In the genomic region with DNA sequence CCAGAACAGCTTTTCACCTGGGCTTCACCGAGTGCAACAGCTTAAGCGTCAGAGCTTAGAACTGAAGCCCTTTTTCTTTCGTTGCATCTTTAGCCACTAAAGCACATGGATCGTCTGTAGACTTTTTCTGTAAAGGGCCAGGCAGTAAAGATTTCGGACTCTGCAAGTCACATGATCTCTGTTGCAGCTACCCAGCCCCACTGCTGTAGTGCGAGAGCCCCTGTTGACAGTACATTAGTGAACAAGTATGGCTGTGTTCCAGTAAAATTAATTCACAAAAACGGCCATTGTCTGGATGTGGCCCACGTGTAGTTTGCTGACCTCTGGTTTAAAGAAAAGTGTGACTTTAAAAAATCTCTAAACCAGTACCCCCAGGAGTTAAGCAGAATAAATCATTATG, we compare ENCODE assay signal across 22 cellular contexts. TPM values are rescaled to one million over a fixed set of nuclear protein-coding genes. Genes with fewer than 3 reads are reported as not detected.
DNase-seq lines count a peak whose midpoint lies in the region; ATAC-seq, FAIRE-seq and TF ChIP-seq lines count a peak whose summit lies in the region.
"Had no signal": no experiment of that assay in that cellular context is flagged by ENCODE, and none has a peak within 500 bp of the region (broad histone marks: within the 10 kb centered on the region; RNA-seq: fewer than 3 reads in every experiment).

No MANE protein-coding gene starts in this region.

- H3K79me2 ChIP-seq in K562 (ENCODE audit: control insufficient read depth, insufficient read depth, low read length) (peaks cover 4% of the 10 kb centered on the region; the same call in 1 of the 3 replicates), OCI-LY7 (ENCODE audit: insufficient read depth, low read depth, low read length) (no peaks in the 10 kb centered on the region)

- H3K27me3 Mint-ChIP-seq in neural crest cell (ENCODE audit: low read depth), result no peaks in the 10 kb centered on the region
- no peaks in the 10 kb centered on the region for H3K27me3 Mint-ChIP-seq in activated T-cell treated with anti-CD3 and anti-CD28 coated beads, Interleukin-2, amount 50 U/mL, for 4 hours (ENCODE audit: low read depth)
- H3K27me3 Mint-ChIP-seq: CD4-positive, CD25-positive, alpha-beta regulatory T cell; CD8-positive, alpha-beta memory T cell had no signal

- ATAC-seq in K562 (no peak), GM21360 (IDR thresholded peaks at IDR 0.05; ENCODE audit: unreplicated experiment) (no peak)
- ATAC-seq in activated T-cell treated with anti-CD3 and anti-CD28 coated beads, Interleukin-2, amount 50 U/mL, for 4 hours, result no peak
- ATAC-seq: GM23338 had no signal

- POLR2A ChIA-PET in K562 (lab: Yijun Ruan, JAX), result interaction anchor here (0.6 to 1.9 kb wide), 3 partner anchors 9 to 359 kb away, joined by 3 to 5 read pairs (median 3); no protein-coding TSS in a partner anchor
- POLR2A ChIA-PET in OCI-LY7 (lab: Charles Lee), result no interaction called here

- BruUV-seq in K562 (replicated peaks; lab: Mats Ljungman, UMichigan) (no TSS peak), OCI-LY7 (replicated peaks; lab: Mats Ljungman, UMichigan) (no TSS peak)

- H2AFZ ChIP-seq in K562 (ENCODE audit: low read depth, low read length) (no peak overlapping the region), OCI-LY7 (ENCODE audit: low read length) (no peak overlapping the region)
- H2AFZ ChIP-seq: GM23338 had no signal

- H3K4me3 ChIP-seq in K562, result no peak overlapping the region
- H3K4me3 ChIP-seq in OCI-LY7 (ENCODE audit: low read depth, low read length, poor library complexity, severe bottlenecking), result no peak overlapping the region
- H3K4me3 ChIP-seq: GM23338 had no signal

- no peaks in the 10 kb centered on the region for H3K9me3 ChIP-seq in K562 (replicated peaks; ENCODE audit: control insufficient read depth, insufficient read depth, low read depth, low read length)
- no peaks in the 10 kb centered on the region for H3K9me3 ChIP-seq in OCI-LY7 (ENCODE audit: low read length)
- H3K9me3 ChIP-seq: BE2C, Caco-2 had no signal

- H3K27ac ChIP-seq in K562 (ENCODE audit: extremely low read depth, low read depth, low read length) (no peak overlapping the region), OCI-LY7 (ENCODE audit: low read depth, low read length, poor library complexity, severe bottlenecking) (no peak overlapping the region)

- in situ Hi-C loops in K562 (cut with MboI), result loop anchor here (25.0 kb wide), 1 partner anchor 458 kb away; no protein-coding TSS in a partner anchor

- no peak overlapping the region for H3K9ac ChIP-seq in K562 (ENCODE audit: insufficient read depth in 1 of 2, low read depth in 2 of 2, low read length in 2 of 2)

- no peak for TF ChIP-seq RAD21 in K562 (CRISPR knock-in tag; conservative IDR thresholded peaks at IDR 0.05 in 1 of 2, IDR thresholded peaks at IDR 0.05 in 1 of 2)

- TF ChIP-seq POLR2A in K562 (conservative IDR thresholded peaks at IDR 0.05), result no peak

- peak overlapping the region; percentile 1 for H3K27ac Mint-ChIP-seq in neural crest cell (ENCODE audit: unreplicated experiment)
- H3K27ac Mint-ChIP-seq: GM23338 had no signal

- TF ChIP-seq CTCF in K562 (IDR thresholded peaks at IDR 0.05 in 2 of 3, conservative IDR thresholded peaks at IDR 0.05 in 1 of 3; ENCODE audit: insufficient read depth in 2 of 3, low read depth in 1 of 3, low read length in 3 of 3) (no peak), neural crest cell (conservative IDR thresholded peaks at IDR 0.05) (no peak), OCI-LY7 (conservative IDR thresholded peaks at IDR 0.05; ENCODE audit: low read length) (no peak)

- DNase-seq in K562 (ENCODE audit: extremely low read depth in 1 of 4, low spot score in 3 of 4) (no peak), epidermal melanocyte (ENCODE audit: insufficient read length, low spot score) (peak; percentile 34), neural crest cell (ENCODE audit: low read depth, low spot score) (no peak), OCI-LY7 (ENCODE audit: low spot score) (no peak), NCI-H1436 treated with DMSO at 0.1 percent for 48 hours (lab: John Stamatoyannopoulos, UW) (no peak)
- DNase-seq in activated T-cell treated with anti-CD3 and anti-CD28 coated beads, Interleukin-2, amount 50 U/mL, for 4 hours, result no peak
- DNase-seq: ACHN; BE2C; C1 segment of cervical spinal cord; Caco-2; CD4-positive, CD25-positive, alpha-beta regulatory T cell; CD8-positive, alpha-beta memory T cell; DMS153; DMS79; GDM1; HCEC 1CT had no signal

- H3K9me2 ChIP-seq in OCI-LY7 (ENCODE audit: insufficient read depth, low read length), result no peaks in the 10 kb centered on the region

- H3K9me1 ChIP-seq in K562 (ENCODE audit: control insufficient read depth, insufficient read depth, low read length), result no peaks in the 10 kb centered on the region

- no peaks in the 10 kb centered on the region for H3K27me3 ChIP-seq in K562 (ENCODE audit: control insufficient read depth in 2 of 2, insufficient read depth in 2 of 2, low read length in 2 of 2)
- H3K27me3 ChIP-seq: BE2C had no signal

- H3K4me3 Mint-ChIP-seq in neural crest cell, result no peak overlapping the region
- H3K4me3 Mint-ChIP-seq in activated T-cell treated with anti-CD3 and anti-CD28 coated beads, Interleukin-2, amount 50 U/mL, for 4 hours, result no peak overlapping the region
- H3K4me3 Mint-ChIP-seq: CD4-positive, CD25-positive, alpha-beta regulatory T cell; CD8-positive, alpha-beta memory T cell; GM23338 had no signal

- peaks cover 17% of the 10 kb centered on the region for H3K36me3 Mint-ChIP-seq in neural crest cell (ENCODE audit: low read depth)
- H3K36me3 Mint-ChIP-seq in activated T-cell treated with anti-CD3 and anti-CD28 coated beads, Interleukin-2, amount 50 U/mL, for 4 hours (ENCODE audit: insufficient read depth), result peaks cover 27% of the 10 kb centered on the region

- H3K4me1 ChIP-seq in K562 (replicated peaks in 1 of 2; ENCODE audit: control insufficient read depth in 2 of 2, insufficient read depth in 2 of 2, low read length in 2 of 2) (peaks cover 11 to 18% of the 10 kb centered on the region in 2 experiments; a peak in 4 of 5 replicates), OCI-LY7 (ENCODE audit: insufficient read depth, low read length, poor library complexity, severe bottlenecking) (no peaks in the 10 kb centered on the region)
- H3K4me1 ChIP-seq: BE2C, Caco-2 had no signal

- 56% methylated on average over 8 of the region's 8 CpGs for WGBS in K562 (ENCODE audit: insufficient coverage, low coverage, missing lambda C conversion rate)

- TF ChIP-seq EP300 in K562 (IDR thresholded peaks at IDR 0.05; ENCODE audit: low read length), result no peak

- H3K9me3 Mint-ChIP-seq in neural crest cell, result no peaks in the 10 kb centered on the region
- no peaks in the 10 kb centered on the region for H3K9me3 Mint-ChIP-seq in activated T-cell treated with anti-CD3 and anti-CD28 coated beads, Interleukin-2, amount 50 U/mL, for 4 hours
- H3K9me3 Mint-ChIP-seq: CD4-positive, CD25-positive, alpha-beta regulatory T cell; CD8-positive, alpha-beta memory T cell; GM23338 had no signal

- H4K20me1 ChIP-seq in K562 (replicated peaks; ENCODE audit: control insufficient read depth, insufficient read depth, low read length) (no peaks in the 10 kb centered on the region), OCI-LY7 (ENCODE audit: insufficient read depth, low read length) (no peaks in the 10 kb centered on the region)

- peaks cover 10% of the 10 kb centered on the region for H3K4me1 Mint-ChIP-seq in neural crest cell
- H3K4me1 Mint-ChIP-seq in activated T-cell treated with anti-CD3 and anti-CD28 coated beads, Interleukin-2, amount 50 U/mL, for 4 hours (ENCODE audit: low read depth), result no peaks in the 10 kb centered on the region
- H3K4me1 Mint-ChIP-seq: CD8-positive, alpha-beta memory T cell; GM23338 had no signal

- intact Hi-C loops in K562 (cut with micrococcal nuclease) (no loop called here), OCI-LY7 (cut with micrococcal nuclease; ENCODE audit: unreplicated experiment) (no loop called here)

- CTCF ChIA-PET in K562 (lab: Yijun Ruan, JAX; ENCODE audit: low intra/inter-chr PET ratio) (no interaction called here), OCI-LY7 (lab: Charles Lee; ENCODE audit: unreplicated experiment) (no interaction called here)

- H3K4me2 ChIP-seq in K562 (ENCODE audit: insufficient read depth, low read length) (no peak overlapping the region), OCI-LY7 (ENCODE audit: low read length) (no peak overlapping the region)
- H3K4me2 ChIP-seq: GM23338 had no signal

- H3K36me3 ChIP-seq in K562 (ENCODE audit: control insufficient read depth, insufficient read depth, low read length), result peaks cover 82% of the 10 kb centered on the region
- peaks cover 84% of the 10 kb centered on the region for H3K36me3 ChIP-seq in OCI-LY7 (ENCODE audit: insufficient read depth, low read length)

- no peak for FAIRE-seq in K562 (lab: Jason Lieb, UNC)
- FAIRE-seq: A204.1, GM12892, GM18507, H54 had no signal

RNA-seq across cellular contexts. Expression of gene FBH1, which starts 39.4 kb away (rescaled TPM):
- 410 and 519 TPM in 2 replicates for total RNA-seq in K562 (2011; cell fraction: chromatin; rRNA removed; ENCODE audit: low replicate concordance)
- 208 and 256 TPM in 2 replicates for total RNA-seq in K562 (2011; cell fraction: nucleolus; rRNA removed)
- 298 and 374 TPM in 2 replicates for total RNA-seq in K562 (2011; cell fraction: nucleoplasm; rRNA removed)
- 80.6 and 87.9 TPM in 2 replicates for total RNA-seq in K562 (2014; rRNA removed)
- 77.7 and 77.8 TPM in 2 replicates for total RNA-seq in K562 (2014; rRNA removed; fragmentation: Illumina TruSeq; extraction: Trizol)
- total RNA-seq in K562 (2015; rRNA removed; fragmentation: Illumina TruSeq; extraction: Trizol), result 107 and 108 TPM in 2 replicates
- total RNA-seq in K562 (2021), result 93.5 and 95.1 TPM in 2 replicates
- polyA plus RNA-seq in K562 (2011; rRNA removed), result 85.6 and 89.2 TPM in 2 replicates
- 69.8 and 73.7 TPM in 2 replicates for polyA plus RNA-seq in K562 (2011; cell fraction: cytosol; rRNA removed)
- 239 and 245 TPM in 2 replicates for polyA plus RNA-seq in K562 (2011; cell fraction: nucleus; rRNA removed)
- polyA plus RNA-seq in K562 (2012), result 54.6 and 57.0 TPM in 2 replicates
- 66.3 and 70.1 TPM in 2 replicates for polyA plus RNA-seq in K562 (2014; fragmentation: Illumina TruSeq; extraction: Trizol)
- polyA plus RNA-seq in K562 (2014; fragmentation: Nextera tagmentation; extraction: Ambion mirVana), result 10 to 100 TPM; 13.4 to 23.4 TPM
- 69.7 and 73.1 TPM in 2 replicates for polyA plus RNA-seq in K562 (2014; rRNA removed)
- 138 and 191 TPM in 2 replicates for polyA minus RNA-seq in K562 (2011; rRNA and poly(A)+ RNA removed)
- 70.7 and 86.7 TPM in 2 replicates for polyA minus RNA-seq in K562 (2011; cell fraction: cytosol; rRNA and poly(A)+ RNA removed)
- 79.0 and 120 TPM in 2 replicates for polyA minus RNA-seq in K562 (2011; cell fraction: nucleus; rRNA and poly(A)+ RNA removed)
- total RNA-seq in neural crest cell, result 73.7 and 74.6 TPM in 2 replicates
- total RNA-seq in OCI-LY7 (2014; rRNA removed; shearing (Covaris generic)), result 61.9 and 65.6 TPM in 2 replicates
- total RNA-seq in OCI-LY7 (2022), result 58.1 and 67.4 TPM in 2 replicates
- 10 to 100 TPM; 61.2 to 67.9 (median 62.7) TPM for total RNA-seq in activated T-cell treated with anti-CD3 and anti-CD28 coated beads, Interleukin-2, amount 50 U/mL, for 4 hours

RNA-seq across cellular contexts. Expression of gene ANKRD16, which starts 39.7 kb away (rescaled TPM):
- total RNA-seq in K562 (2011; cell fraction: chromatin; rRNA removed; ENCODE audit: low replicate concordance), result 39.2 and 65.1 TPM in 2 replicates
- 44.0 and 45.9 TPM in 2 replicates for total RNA-seq in K562 (2011; cell fraction: nucleolus; rRNA removed)
- total RNA-seq in K562 (2011; cell fraction: nucleoplasm; rRNA removed), result 34.3 and 35.3 TPM in 2 replicates
- total RNA-seq in K562 (2014; rRNA removed) (14.6 and 17.8 TPM in 2 replicates), K562 (2014; rRNA removed; fragmentation: Illumina TruSeq; extraction: Trizol) (4.1 and 4.2 TPM in 2 replicates), K562 (2015; rRNA removed; fragmentation: Illumina TruSeq; extraction: Trizol) (9.0 and 9.5 TPM in 2 replicates), K562 (2021) (13.9 and 14.2 TPM in 2 replicates), neural crest cell (10.7 and 13.3 TPM in 2 replicates), OCI-LY7 (2022) (12.0 and 15.0 TPM in 2 replicates)
- polyA plus RNA-seq in K562 (2011; rRNA removed) (16.0 and 21.9 TPM in 2 replicates), K562 (2014; fragmentation: Illumina TruSeq; extraction: Trizol) (8.6 and 8.9 TPM in 2 replicates), K562 (2014; fragmentation: Nextera tagmentation; extraction: Ambion mirVana) (1 to 10 TPM; 1.5 to 2.2 TPM), K562 (2014; rRNA removed) (10.4 and 11.6 TPM in 2 replicates)
- 19.2 and 19.7 TPM in 2 replicates for polyA plus RNA-seq in K562 (2011; cell fraction: cytosol; rRNA removed)
- 62.2 and 65.6 TPM in 2 replicates for polyA plus RNA-seq in K562 (2011; cell fraction: nucleus; rRNA removed)
- polyA plus RNA-seq in K562 (2012), result 9.1 and 10.1 TPM in 2 replicates
- polyA minus RNA-seq in K562 (2011; rRNA and poly(A)+ RNA removed), result 13.3 and 18.5 TPM in 2 replicates
- polyA minus RNA-seq in K562 (2011; cell fraction: cytosol; rRNA and poly(A)+ RNA removed), result 6.7 and 11.4 TPM in 2 replicates
- polyA minus RNA-seq in K562 (2011; cell fraction: nucleus; rRNA and poly(A)+ RNA removed), result 19.4 and 22.5 TPM in 2 replicates
- total RNA-seq in OCI-LY7 (2014; rRNA removed; shearing (Covaris generic)), result 7.9 and 15.2 TPM in 2 replicates
- total RNA-seq in activated T-cell treated with anti-CD3 and anti-CD28 coated beads, Interleukin-2, amount 50 U/mL, for 4 hours, result 10 to 100 TPM in 2 of 3 donors, 1 to 10 TPM in 1; 9.6 to 11.9 (median 10.3) TPM

RNA-seq across cellular contexts. Expression of gene IL15RA, which starts 47.9 kb away (rescaled TPM):
- total RNA-seq in K562 (2011; cell fraction: chromatin; rRNA removed; ENCODE audit: low replicate concordance), result 12.8 and 14.2 TPM in 2 replicates
- 16.7 and 17.9 TPM in 2 replicates for total RNA-seq in K562 (2011; cell fraction: nucleolus; rRNA removed)
- total RNA-seq in K562 (2011; cell fraction: nucleoplasm; rRNA removed), result 13.9 and 18.0 TPM in 2 replicates
- total RNA-seq in K562 (2014; rRNA removed), result 9.8 and 10.1 TPM in 2 replicates
- 4.0 and 4.5 TPM in 2 replicates for total RNA-seq in K562 (2014; rRNA removed; fragmentation: Illumina TruSeq; extraction: Trizol)
- total RNA-seq in K562 (2015; rRNA removed; fragmentation: Illumina TruSeq; extraction: Trizol), result 4.7 and 5.2 TPM in 2 replicates
- 9.4 and 11.7 TPM in 2 replicates for total RNA-seq in K562 (2021)
- polyA plus RNA-seq in K562 (2011; rRNA removed), result 8.0 and 18.3 TPM in 2 replicates
- polyA plus RNA-seq in K562 (2011; cell fraction: cytosol; rRNA removed), result 20.1 and 26.7 TPM in 2 replicates
- 12.0 and 12.3 TPM in 2 replicates for polyA plus RNA-seq in K562 (2011; cell fraction: nucleus; rRNA removed)
- polyA plus RNA-seq in K562 (2012), result 5.6 and 11.1 TPM in 2 replicates
- polyA plus RNA-seq in K562 (2014; fragmentation: Illumina TruSeq; extraction: Trizol), result 10.6 and 11.2 TPM in 2 replicates
- 1 to 10 TPM; 1.2 to 2.0 TPM for polyA plus RNA-seq in K562 (2014; fragmentation: Nextera tagmentation; extraction: Ambion mirVana)
- polyA plus RNA-seq in K562 (2014; rRNA removed), result 8.7 and 9.9 TPM in 2 replicates
- polyA minus RNA-seq in K562 (2011; rRNA and poly(A)+ RNA removed), result 4.5 and 4.7 TPM in 2 replicates
- polyA minus RNA-seq in K562 (2011; cell fraction: cytosol; rRNA and poly(A)+ RNA removed), result 10.1 and 10.2 TPM in 2 replicates
- polyA minus RNA-seq in K562 (2011; cell fraction: nucleus; rRNA and poly(A)+ RNA removed), result 2.9 and 3.1 TPM in 2 replicates
- total RNA-seq in neural crest cell, result not detected in 2 replicates
- 5.5 and 14.5 TPM in 2 replicates for total RNA-seq in OCI-LY7 (2014; rRNA removed; shearing (Covaris generic))
- total RNA-seq in OCI-LY7 (2022), result 5.9 and 7.6 TPM in 2 replicates
- total RNA-seq in activated T-cell treated with anti-CD3 and anti-CD28 coated beads, Interleukin-2, amount 50 U/mL, for 4 hours, result 10 to 100 TPM; 41.5 to 42.4 (median 41.9) TPM
